Comparison of ENCODE assay signal across 12 cellular contexts in the genomic region with DNA sequence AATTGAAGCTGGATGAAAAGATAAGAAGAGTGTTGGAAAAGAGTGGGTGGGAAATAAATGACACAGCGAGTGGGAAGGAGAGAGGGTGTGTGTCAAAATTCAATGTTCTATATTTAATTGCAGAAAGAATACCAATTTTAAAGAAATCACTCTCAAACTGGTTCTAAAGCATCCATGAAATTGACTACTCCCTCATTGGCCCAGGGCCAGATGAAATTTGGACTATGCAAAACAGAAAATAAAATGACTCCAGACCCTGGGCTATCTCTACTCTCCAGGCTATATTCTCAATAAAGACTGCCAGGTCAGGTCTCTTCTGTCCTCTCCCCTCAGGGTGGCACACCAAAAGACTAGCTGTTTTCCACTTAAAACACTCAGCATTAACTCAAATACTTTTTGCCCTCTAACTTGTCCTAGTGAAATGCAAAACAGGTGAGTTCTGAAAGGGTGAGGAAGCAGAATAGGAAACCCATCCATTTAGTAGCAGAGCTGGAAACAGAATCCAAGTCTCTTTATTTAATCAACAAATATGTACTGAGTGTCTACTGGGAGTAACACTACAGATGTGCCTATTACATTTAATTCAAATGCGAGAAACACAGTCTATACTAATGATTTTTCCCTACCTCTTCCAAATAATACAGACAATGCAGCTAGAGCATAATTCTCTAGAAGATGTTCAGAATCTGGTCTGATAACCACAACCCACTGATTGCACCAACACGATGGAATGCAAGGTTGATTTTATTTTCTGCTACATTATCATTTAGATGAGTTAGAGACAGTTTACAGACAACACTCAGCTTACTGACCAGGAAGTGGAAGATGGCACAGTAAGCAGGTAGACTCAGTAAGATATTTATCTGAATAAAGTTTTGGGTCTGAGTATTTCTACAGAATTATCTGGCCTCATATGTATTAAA. TPM values are rescaled to one million over a fixed set of nuclear protein-coding genes. Genes with fewer than 3 reads are reported as not detected.
DNase-seq lines count a peak whose midpoint lies in the region; ATAC-seq and TF ChIP-seq lines count a peak whose summit lies in the region.
"Had no signal": no experiment of that assay in that cellular context is flagged by ENCODE, and none has a peak within 500 bp of the region (broad histone marks: within the 10 kb centered on the region; RNA-seq: fewer than 3 reads in every experiment).

No MANE protein-coding gene starts in this region.

- POLR2A ChIA-PET in activated CD4-positive, alpha-beta T cell treated with anti-CD3 and anti-CD28 coated beads, Interleukin-2, amount 10 ng/mL, durations not matched to agents 7 days and 5 days (lab: Charles Lee), result no interaction called here

- CTCF ChIA-PET in activated CD4-positive, alpha-beta T cell treated with anti-CD3 and anti-CD28 coated beads, Interleukin-2, amount 10 ng/mL, durations not matched to agents 7 days and 5 days (lab: Charles Lee), result interaction anchor here (1.1 to 1.2 kb wide), 2 partner anchors 46 to 47 kb away, joined by 3 read pairs; partner anchors contain the start of gene UBTD2

- DNase-seq in GM12865 (ENCODE audit: low read depth) (no peak), NCI-H69 (lab: John Stamatoyannopoulos, UW) (peak; percentile 40), nephron progenitor cell (no peak), pons (ENCODE audit: low spot score) (no peak), NAMALWA (ENCODE audit: low spot score) (no peak)
- no peak for DNase-seq in effector memory CD8-positive, alpha-beta T cell
- no peak for DNase-seq in activated CD4-positive, alpha-beta T cell treated with anti-CD3 and anti-CD28 coated beads, Interleukin-2, amount 10 ng/mL, durations not matched to agents 7 days and 5 days
- DNase-seq: activated T-cell treated with anti-CD3 and anti-CD28 coated beads, Interleukin-2, amount 50 U/mL, for 1 hour had no signal

- peak overlapping the region; percentile 5; the same call in 1 of the 2 replicates for H3K4me3 ChIP-seq in GM12865 (ENCODE audit: low read depth, low read length)
- H3K4me3 ChIP-seq: suprapubic skin had no signal

- peaks cover 6 to 19% of the 10 kb centered on the region in 2 donors for H3K4me1 Mint-ChIP-seq in effector memory CD8-positive, alpha-beta T cell (ENCODE audit: low read depth in 2 of 2)
- peaks cover 20% of the 10 kb centered on the region for H3K4me1 Mint-ChIP-seq in nephron progenitor cell
- peaks cover 51% of the 10 kb centered on the region for H3K4me1 Mint-ChIP-seq in activated CD4-positive, alpha-beta T cell treated with anti-CD3 and anti-CD28 coated beads, Interleukin-2, amount 10 ng/mL, durations not matched to agents 7 days and 5 days

- ATAC-seq in effector memory CD8-positive, alpha-beta T cell (replicated peaks), result no peak
- no peak for ATAC-seq in esophagus mucosa

- no peak overlapping the region for H3K4me3 Mint-ChIP-seq in effector memory CD8-positive, alpha-beta T cell
- no peak overlapping the region for H3K4me3 Mint-ChIP-seq in nephron progenitor cell
- H3K4me3 Mint-ChIP-seq in activated CD4-positive, alpha-beta T cell treated with anti-CD3 and anti-CD28 coated beads, Interleukin-2, amount 10 ng/mL, durations not matched to agents 7 days and 5 days, result no peak overlapping the region

- no peaks in the 10 kb centered on the region for H3K9me3 Mint-ChIP-seq in effector memory CD8-positive, alpha-beta T cell
- no peaks in the 10 kb centered on the region for H3K9me3 Mint-ChIP-seq in nephron progenitor cell
- no peaks in the 10 kb centered on the region for H3K9me3 Mint-ChIP-seq in activated CD4-positive, alpha-beta T cell treated with anti-CD3 and anti-CD28 coated beads, Interleukin-2, amount 10 ng/mL, durations not matched to agents 7 days and 5 days

- TF ChIP-seq CTCF in GM12865 (IDR thresholded peaks at IDR 0.05; ENCODE audit: insufficient read depth, low read depth, low read length, missing control alignments) (no peak), nephron progenitor cell (IDR thresholded peaks at IDR 0.05) (no peak)

- H3K27ac Mint-ChIP-seq in effector memory CD8-positive, alpha-beta T cell, result peak overlapping the region; percentile 21 to 58
- peak overlapping the region; percentile 89 for H3K27ac Mint-ChIP-seq in nephron progenitor cell
- H3K27ac Mint-ChIP-seq in activated CD4-positive, alpha-beta T cell treated with anti-CD3 and anti-CD28 coated beads, Interleukin-2, amount 10 ng/mL, durations not matched to agents 7 days and 5 days, result no peak overlapping the region

- no peaks in the 10 kb centered on the region for H3K27me3 Mint-ChIP-seq in effector memory CD8-positive, alpha-beta T cell
- no peaks in the 10 kb centered on the region for H3K27me3 Mint-ChIP-seq in nephron progenitor cell (ENCODE audit: low read depth, poor library complexity)
- no peaks in the 10 kb centered on the region for H3K27me3 Mint-ChIP-seq in activated CD4-positive, alpha-beta T cell treated with anti-CD3 and anti-CD28 coated beads, Interleukin-2, amount 10 ng/mL, durations not matched to agents 7 days and 5 days

- H3K36me3 Mint-ChIP-seq in effector memory CD8-positive, alpha-beta T cell (ENCODE audit: insufficient read depth), result peaks cover 16% of the 10 kb centered on the region
- H3K36me3 Mint-ChIP-seq in nephron progenitor cell (ENCODE audit: low read depth), result peaks cover 38% of the 10 kb centered on the region
- H3K36me3 Mint-ChIP-seq in activated CD4-positive, alpha-beta T cell treated with anti-CD3 and anti-CD28 coated beads, Interleukin-2, amount 10 ng/mL, durations not matched to agents 7 days and 5 days (ENCODE audit: low read depth), result peaks cover 31% of the 10 kb centered on the region

RNA-seq across cellular contexts. Expression of gene EFCAB9, which starts 42.1 kb away (rescaled TPM):
- total RNA-seq in activated CD4-positive, alpha-beta T cell treated with anti-CD3 and anti-CD28 coated beads, Interleukin-2, amount 10 ng/mL, durations not matched to agents 7 days and 5 days, result not detected
- not detected for total RNA-seq in esophagus mucosa
- total RNA-seq: LHCN-M2, NCI-H460, suprapubic skin had no signal

RNA-seq across cellular contexts. Expression of gene UBTD2, which starts 47.5 kb away (rescaled TPM):
- total RNA-seq in activated CD4-positive, alpha-beta T cell treated with anti-CD3 and anti-CD28 coated beads, Interleukin-2, amount 10 ng/mL, durations not matched to agents 7 days and 5 days, result 10 to 100 TPM; 10.3 to 11.5 TPM
- 7.8 TPM for total RNA-seq in esophagus mucosa

RNA-seq across cellular contexts. Expression of gene STK10, which starts 48.1 kb away (rescaled TPM):
- total RNA-seq in activated CD4-positive, alpha-beta T cell treated with anti-CD3 and anti-CD28 coated beads, Interleukin-2, amount 10 ng/mL, durations not matched to agents 7 days and 5 days, result 100 to 1,000 TPM; 299 to 312 TPM
- 7.3 TPM for total RNA-seq in esophagus mucosa

Comparison
In these comparisons a context has a peak if more than half of its experiments do, and no peak if none do; other contexts are left out.
1. RNA of gene STK10, which starts 48.1 kb away (total RNA-seq): 299 to 312 TPM in activated CD4-positive, alpha-beta T cell treated with anti-CD3 and anti-CD28 coated beads, Interleukin-2, amount 10 ng/mL, durations not matched to agents 7 days and 5 days; 7.3 TPM in esophagus mucosa (single experiment); every median in the first group is over 10 times any median in the second.